Comparison of ENCODE assay signal across 26 cellular contexts in genomic region chr17:7950578-7950977, GRCh38. TPM values are rescaled to one million over a fixed set of nuclear protein-coding genes. Genes with fewer than 3 reads are reported as not detected.
"Had no signal": no experiment of that assay in that cellular context is flagged by ENCODE, and none has a peak within 500 bp of the region (broad histone marks: within the 10 kb centered on the region; RNA-seq: fewer than 3 reads in every experiment).

No MANE protein-coding gene starts in this region.

- H3K27me3 ChIP-seq: adrenal gland, ascending aorta, brain microvascular endothelial cell, upper lobe of left lung had no signal

- H3K27me3 Mint-ChIP-seq: naive B cell had no signal

- DNase-seq: adrenal gland; brain microvascular endothelial cell; caudate nucleus; effector memory CD4-positive, alpha-beta T cell; foreskin melanocyte; immature natural killer cell; lower lobe of right lung; mesendoderm; naive B cell; nucleus accumbens; right cardiac atrium; SK-N-SH; stimulated activated CD4-positive, alpha-beta T cell treated with anti-CD3 and anti-CD28 coated beads, Interleukin-4, amount 100 ng/mL, for 24 hours; stimulated activated naive CD8-positive, alpha-beta T cell treated with anti-CD3 and anti-CD28 coated beads, Interleukin-15, Interleukin-2, amounts not matched to agents 100 U/mL and 50 U/mL, for 24 hours; T1000; upper lobe of left lung had no signal

- H3K4me3 Mint-ChIP-seq: immature natural killer cell, naive B cell, WTC11 had no signal

- H3K4me3 ChIP-seq: adrenal gland, ascending aorta, lower lobe of right lung, upper lobe of left lung had no signal

- H3K9me3 ChIP-seq: adrenal gland, ascending aorta, lower lobe of right lung, SK-N-SH, upper lobe of left lung had no signal

- ATAC-seq: esophagus mucosa; left lobe of liver; lower lobe of right lung; right cardiac atrium; stimulated activated naive CD8-positive, alpha-beta T cell treated with anti-CD3 and anti-CD28 coated beads, Interleukin-15, Interleukin-2, amounts not matched to agents 100 U/mL and 50 U/mL, for 24 hours; WTC11 had no signal

- H3K27ac Mint-ChIP-seq: WTC11 had no signal

- H3K4me1 ChIP-seq: adrenal gland, ascending aorta, lower lobe of right lung, parathyroid adenoma had no signal

- H3K27ac ChIP-seq: adrenal gland, ascending aorta, brain microvascular endothelial cell, parathyroid adenoma had no signal

- H3K9me3 Mint-ChIP-seq: immature natural killer cell, naive B cell had no signal

- H3K4me1 Mint-ChIP-seq: WTC11 had no signal

RNA-seq across cellular contexts. Expression of gene KCNAB3, which starts 20.9 kb away (rescaled TPM):
- total RNA-seq: ascending aorta had no signal

RNA-seq across cellular contexts. Expression of gene GUCY2D, which starts 51.8 kb away (rescaled TPM):
- total RNA-seq: activated CD8-positive, alpha-beta memory T cell treated with anti-CD3 and anti-CD28 coated beads for 36 hours; adrenal gland; ascending aorta; dermis microvascular lymphatic vessel endothelial cell; kidney epithelial cell; pulmonary artery endothelial cell; subcutaneous adipose tissue had no signal
